ENCODE assay signal across 28 cellular contexts in genomic region chr11:68565768-68566167, GRCh38.
DNase-seq lines count a peak whose midpoint lies in the region; ATAC-seq and TF ChIP-seq lines count a peak whose summit lies in the region.
"Had no signal": no experiment of that assay in that cellular context is flagged by ENCODE, and none has a peak within 500 bp of the region (broad histone marks: within the 10 kb centered on the region; RNA-seq: fewer than 3 reads in every experiment).

No MANE protein-coding gene starts in this region.

- BruUV-seq in MCF 10A (replicated peaks; lab: Mats Ljungman, UMichigan): no TSS peak

- no peak overlapping the region for H3K4me3 Mint-ChIP-seq in MCF 10A (ENCODE audit: unreplicated experiment)
- H3K4me3 Mint-ChIP-seq in activated T-helper 1 cell treated with anti-CD3 and anti-CD28 coated beads, Interleukin-12 subunit alpha, Interleukin-12 subunit beta, Interleukin-2, Interleukin-4 antibody, amounts not matched to agents 30 ng/mL and 10 ng/mL and 1 ng/mL, durations not matched to agents 14 hours and 24 hours and 36 hours: no peak overlapping the region
- H3K4me3 Mint-ChIP-seq in memory B cell: no peak overlapping the region
- no peak overlapping the region for H3K4me3 Mint-ChIP-seq in stimulated activated naive B cell treated with anti-CD40 and anti-IgM and Interleukin-4, amounts not matched to agents 10 μg/mL and 1 μg/mL and 100 μg/mL, for 72 hours
- H3K4me3 Mint-ChIP-seq: activated B cell treated with CpG ODN at 0.5 μM for 24 hours had no signal

- peak overlapping the region; percentile 31 for H3K27ac Mint-ChIP-seq in MCF 10A (ENCODE audit: low read depth, unreplicated experiment)
- H3K27ac Mint-ChIP-seq in activated T-helper 1 cell treated with anti-CD3 and anti-CD28 coated beads, Interleukin-12 subunit alpha, Interleukin-12 subunit beta, Interleukin-2, Interleukin-4 antibody, amounts not matched to agents 30 ng/mL and 10 ng/mL and 1 ng/mL, durations not matched to agents 14 hours and 24 hours and 36 hours: peak overlapping the region; percentile 2
- peak overlapping the region; percentile 18 for H3K27ac Mint-ChIP-seq in memory B cell
- peak overlapping the region; percentile 74 for H3K27ac Mint-ChIP-seq in stimulated activated naive B cell treated with anti-CD40 and anti-IgM and Interleukin-4, amounts not matched to agents 10 μg/mL and 1 μg/mL and 100 μg/mL, for 72 hours
- H3K27ac Mint-ChIP-seq: activated B cell treated with CpG ODN at 0.5 μM for 24 hours had no signal

- no peaks in the 10 kb centered on the region for H3K27me3 ChIP-seq in breast epithelium
- H3K27me3 ChIP-seq: brain microvascular endothelial cell, gastroesophageal sphincter, right lobe of liver, upper lobe of left lung had no signal

- H3K27ac ChIP-seq in breast epithelium: no peak overlapping the region
- H3K27ac ChIP-seq: brain microvascular endothelial cell, gastroesophageal sphincter, parathyroid adenoma, right lobe of liver, RWPE1, upper lobe of left lung had no signal

- CTCF ChIA-PET in MCF 10A (lab: Yijun Ruan, JAX): interaction anchor here (0.6 kb wide), 1 partner anchor 610 kb away, joined by 3 read pairs; no protein-coding TSS in a partner anchor

- no peak for ATAC-seq in memory B cell (ENCODE audit: low read depth)
- no peak for ATAC-seq in stimulated activated naive B cell treated with anti-CD40 and anti-IgM and Interleukin-4, amounts not matched to agents 10 μg/mL and 1 μg/mL and 100 μg/mL, for 72 hours (replicated peaks)
- ATAC-seq in GM19395 (IDR thresholded peaks at IDR 0.05; ENCODE audit: unreplicated experiment): no peak
- ATAC-seq in stimulated activated naive CD8-positive, alpha-beta T cell treated with anti-CD3 and anti-CD28 coated beads, Interleukin-15, Interleukin-2, amounts not matched to agents 100 U/mL and 50 U/mL, for 24 hours: no peak
- ATAC-seq: gastroesophageal sphincter had no signal

- H3K27me3 Mint-ChIP-seq in MCF 10A (ENCODE audit: insufficient read depth, unreplicated experiment): no peaks in the 10 kb centered on the region
- no peaks in the 10 kb centered on the region for H3K27me3 Mint-ChIP-seq in activated T-helper 1 cell treated with anti-CD3 and anti-CD28 coated beads, Interleukin-12 subunit alpha, Interleukin-12 subunit beta, Interleukin-2, Interleukin-4 antibody, amounts not matched to agents 30 ng/mL and 10 ng/mL and 1 ng/mL, durations not matched to agents 14 hours and 24 hours and 36 hours (ENCODE audit: insufficient read depth)
- no peaks in the 10 kb centered on the region for H3K27me3 Mint-ChIP-seq in memory B cell
- no peaks in the 10 kb centered on the region for H3K27me3 Mint-ChIP-seq in stimulated activated naive B cell treated with anti-CD40 and anti-IgM and Interleukin-4, amounts not matched to agents 10 μg/mL and 1 μg/mL and 100 μg/mL, for 72 hours
- H3K27me3 Mint-ChIP-seq: activated B cell treated with CpG ODN at 0.5 μM for 24 hours had no signal

- no peak overlapping the region for H3K4me3 ChIP-seq in breast epithelium
- H3K4me3 ChIP-seq: gastroesophageal sphincter, HAP-1, right lobe of liver, upper lobe of left lung had no signal

- TF ChIP-seq POLR2A in breast epithelium (IDR thresholded peaks at IDR 0.05): no peak

- H3K4me1 Mint-ChIP-seq in MCF 10A (ENCODE audit: insufficient read depth, unreplicated experiment) (no peaks in the 10 kb centered on the region), memory B cell (peaks cover 3% of the 10 kb centered on the region)
- H3K4me1 Mint-ChIP-seq in activated T-helper 1 cell treated with anti-CD3 and anti-CD28 coated beads, Interleukin-12 subunit alpha, Interleukin-12 subunit beta, Interleukin-2, Interleukin-4 antibody, amounts not matched to agents 30 ng/mL and 10 ng/mL and 1 ng/mL, durations not matched to agents 14 hours and 24 hours and 36 hours (ENCODE audit: low read depth): peaks cover 54% of the 10 kb centered on the region
- H3K4me1 Mint-ChIP-seq in stimulated activated naive B cell treated with anti-CD40 and anti-IgM and Interleukin-4, amounts not matched to agents 10 μg/mL and 1 μg/mL and 100 μg/mL, for 72 hours: peaks cover 12 to 36% of the 10 kb centered on the region in 2 donors
- H3K4me1 Mint-ChIP-seq: activated B cell treated with CpG ODN at 0.5 μM for 24 hours had no signal

- peaks cover 79% of the 10 kb centered on the region for H3K36me3 Mint-ChIP-seq in MCF 10A (ENCODE audit: insufficient read depth, unreplicated experiment)
- H3K36me3 Mint-ChIP-seq in activated T-helper 1 cell treated with anti-CD3 and anti-CD28 coated beads, Interleukin-12 subunit alpha, Interleukin-12 subunit beta, Interleukin-2, Interleukin-4 antibody, amounts not matched to agents 30 ng/mL and 10 ng/mL and 1 ng/mL, durations not matched to agents 14 hours and 24 hours and 36 hours (ENCODE audit: low read depth): peaks cover 61% of the 10 kb centered on the region
- peaks cover 39% of the 10 kb centered on the region for H3K36me3 Mint-ChIP-seq in memory B cell
- peaks cover 35 to 56% of the 10 kb centered on the region in 2 donors for H3K36me3 Mint-ChIP-seq in stimulated activated naive B cell treated with anti-CD40 and anti-IgM and Interleukin-4, amounts not matched to agents 10 μg/mL and 1 μg/mL and 100 μg/mL, for 72 hours

- H3K36me3 ChIP-seq in breast epithelium: peaks cover 8% of the 10 kb centered on the region

- intact Hi-C loops in MCF 10A (cut with micrococcal nuclease) (no loop called here), breast epithelium (cut with DNase I; ENCODE audit: low total_unique reads) (no loop called here)
- intact Hi-C loops in activated T-helper 1 cell treated with anti-CD3 and anti-CD28 coated beads, Interleukin-12 subunit alpha, Interleukin-12 subunit beta, Interleukin-2, Interleukin-4 antibody, amounts not matched to agents 30 ng/mL and 10 ng/mL and 1 ng/mL, durations not matched to agents 14 hours and 24 hours and 36 hours (cut with micrococcal nuclease): no loop called here

- DNase-seq in MCF 10A (ENCODE audit: unreplicated experiment): no peak
- no peak for DNase-seq in breast epithelium (ENCODE audit: low spot score in 2 of 2)
- no peak for DNase-seq in activated T-helper 1 cell treated with anti-CD3 and anti-CD28 coated beads, Interleukin-12 subunit alpha, Interleukin-12 subunit beta, Interleukin-2, Interleukin-4 antibody, amounts not matched to agents 30 ng/mL and 10 ng/mL and 1 ng/mL, durations not matched to agents 14 hours and 24 hours and 36 hours (ENCODE audit: low spot score)
- DNase-seq in memory B cell (ENCODE audit: low spot score in 2 of 2): no peak
- no peak for DNase-seq in stimulated activated naive B cell treated with anti-CD40 and anti-IgM and Interleukin-4, amounts not matched to agents 10 μg/mL and 1 μg/mL and 100 μg/mL, for 72 hours
- no peak for DNase-seq in stimulated activated naive CD8-positive, alpha-beta T cell treated with anti-CD3 and anti-CD28 coated beads, Interleukin-15, Interleukin-2, amounts not matched to agents 100 U/mL and 50 U/mL, for 24 hours
- DNase-seq: activated B cell treated with CpG ODN at 0.5 μM for 24 hours; activated naive CD4-positive, alpha-beta T cell; amygdala; brain microvascular endothelial cell; Calu3; DMS79 treated with DMSO at 0.1 percent for 48 hours; GDM1; hypothalamus; Kasumi-1; mammary epithelial cell; NCI-H1417 treated with DMSO at 0.1 percent for 48 hours; NCI-H2081; NCI-H524 treated with DMSO at 0.1 percent for 48 hours; OCI-M1; right lobe of liver; T-helper 1 cell; upper lobe of left lung had no signal

- H3K9me3 Mint-ChIP-seq in MCF 10A (ENCODE audit: unreplicated experiment): no peaks in the 10 kb centered on the region
- no peaks in the 10 kb centered on the region for H3K9me3 Mint-ChIP-seq in activated T-helper 1 cell treated with anti-CD3 and anti-CD28 coated beads, Interleukin-12 subunit alpha, Interleukin-12 subunit beta, Interleukin-2, Interleukin-4 antibody, amounts not matched to agents 30 ng/mL and 10 ng/mL and 1 ng/mL, durations not matched to agents 14 hours and 24 hours and 36 hours
- no peaks in the 10 kb centered on the region for H3K9me3 Mint-ChIP-seq in memory B cell
- H3K9me3 Mint-ChIP-seq in stimulated activated naive B cell treated with anti-CD40 and anti-IgM and Interleukin-4, amounts not matched to agents 10 μg/mL and 1 μg/mL and 100 μg/mL, for 72 hours: no peaks in the 10 kb centered on the region
- H3K9me3 Mint-ChIP-seq: activated B cell treated with CpG ODN at 0.5 μM for 24 hours had no signal

- TF ChIP-seq CTCF in MCF 10A (IDR thresholded peaks at IDR 0.05; ENCODE audit: unreplicated experiment): no peak
- TF ChIP-seq CTCF in breast epithelium (IDR thresholded peaks at IDR 0.05): no peak

- H3K9me3 ChIP-seq in breast epithelium: no peaks in the 10 kb centered on the region
- H3K9me3 ChIP-seq: gastroesophageal sphincter, HAP-1, right lobe of liver, upper lobe of left lung had no signal

- POLR2A ChIA-PET in MCF 10A (lab: Yijun Ruan, JAX): interaction anchor here (0.6 kb wide), 1 partner anchor 42 kb away, joined by 3 read pairs; no protein-coding TSS in a partner anchor

- H3K4me1 ChIP-seq in breast epithelium: no peaks in the 10 kb centered on the region
- H3K4me1 ChIP-seq: gastroesophageal sphincter, HAP-1, parathyroid adenoma, right lobe of liver had no signal

Comparison
In these comparisons a context has a peak if more than half of its experiments do, and no peak if none do; other contexts are left out.
1. H3K27ac Mint-ChIP-seq: peak in every context shown above with its lines; median percentile 74 in stimulated activated naive B cell treated with anti-CD40 and anti-IgM and Interleukin-4, amounts not matched to agents 10 μg/mL and 1 μg/mL and 100 μg/mL, for 72 hours; 31 in MCF 10A; 18 in memory B cell; 2 in activated T-helper 1 cell treated with anti-CD3 and anti-CD28 coated beads, Interleukin-12 subunit alpha, Interleukin-12 subunit beta, Interleukin-2, Interleukin-4 antibody, amounts not matched to agents 30 ng/mL and 10 ng/mL and 1 ng/mL, durations not matched to agents 14 hours and 24 hours and 36 hours.